Comparison of ENCODE assay signal across 19 cellular contexts in the genomic region with DNA sequence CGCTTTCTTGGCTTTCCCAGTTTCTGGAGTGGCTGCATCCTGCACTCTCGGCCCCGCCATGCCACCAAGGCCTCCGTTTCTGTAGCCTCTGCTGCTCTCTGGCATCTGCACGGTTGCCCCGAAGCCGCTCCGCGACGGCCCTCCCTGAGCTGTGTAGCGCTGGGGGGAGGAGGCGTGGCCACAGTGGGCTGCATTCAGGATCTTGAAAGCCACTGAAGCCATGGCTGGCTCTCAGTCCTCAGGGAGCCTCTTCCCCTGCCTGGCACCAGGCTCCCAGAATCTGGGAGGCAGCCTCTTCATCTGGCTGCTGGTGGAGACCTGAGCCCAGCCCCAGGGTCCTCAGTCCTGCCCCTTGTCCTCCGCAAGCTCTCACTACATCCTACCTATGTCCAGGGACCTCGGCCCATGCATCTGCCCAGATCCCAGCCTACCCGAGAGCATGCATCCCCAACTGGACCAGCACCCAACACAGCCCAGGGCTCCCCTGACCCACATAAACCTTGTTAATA. TPM values are rescaled to one million over a fixed set of nuclear protein-coding genes. Genes with fewer than 3 reads are reported as not detected.
A peak's percentile ranks its signal among the peaks of the same experiment; 100 is the strongest.
DNase-seq lines count a peak whose midpoint lies in the region; ATAC-seq and TF ChIP-seq lines count a peak whose summit lies in the region.
"Had no signal": no experiment of that assay in that cellular context is flagged by ENCODE, and none has a peak within 500 bp of the region (broad histone marks: within the 10 kb centered on the region; RNA-seq: fewer than 3 reads in every experiment).

No MANE protein-coding gene starts in this region.

- CTCF ChIA-PET in activated CD8-positive, alpha-beta memory T cell treated with anti-CD3 and anti-CD28 coated beads, Interleukin-2, amount 10 ng/mL, durations not matched to agents 7 days and 5 days (lab: Charles Lee): no interaction called here

- no peaks in the 10 kb centered on the region for H3K4me1 Mint-ChIP-seq in activated CD8-positive, alpha-beta memory T cell treated with anti-CD3 and anti-CD28 coated beads, Interleukin-2, amount 10 ng/mL, durations not matched to agents 7 days and 5 days

- H3K4me2 ChIP-seq in BLaER1 (peak overlapping the region; percentile 73), hepatocyte (no peak overlapping the region)

- H3K36me3 Mint-ChIP-seq in activated CD8-positive, alpha-beta memory T cell treated with anti-CD3 and anti-CD28 coated beads, Interleukin-2, amount 10 ng/mL, durations not matched to agents 7 days and 5 days: no peaks in the 10 kb centered on the region

- no peak overlapping the region for H3K4me3 Mint-ChIP-seq in activated CD8-positive, alpha-beta memory T cell treated with anti-CD3 and anti-CD28 coated beads, Interleukin-2, amount 10 ng/mL, durations not matched to agents 7 days and 5 days

- H3K27me3 Mint-ChIP-seq in activated CD8-positive, alpha-beta memory T cell treated with anti-CD3 and anti-CD28 coated beads, Interleukin-2, amount 10 ng/mL, durations not matched to agents 7 days and 5 days: no peaks in the 10 kb centered on the region

- H2AFZ ChIP-seq in hepatocyte: no peak overlapping the region
- H2AFZ ChIP-seq: GM23248 had no signal

- peak; percentile 7 for DNase-seq in GM03348 (ENCODE audit: low spot score)
- DNase-seq in hepatocyte (ENCODE audit: low spot score): peak; percentile 3
- DNase-seq in testis: peak; percentile 1
- no peak for DNase-seq in NCI-H226
- DNase-seq in activated CD8-positive, alpha-beta memory T cell treated with anti-CD3 and anti-CD28 coated beads, Interleukin-2, amount 10 ng/mL, durations not matched to agents 7 days and 5 days: no peak
- DNase-seq: ACHN, AML-193, DND-41, GM23248, NCI-H1105, NCI-H1694, NCI-H2081 treated with DMSO at 0.1 percent for 48 hours, OCI-M1, SHP77 treated with DMSO at 0.1 percent for 48 hours had no signal

- H3K4me3 ChIP-seq in BLaER1 (no peak overlapping the region), hepatocyte (no peak overlapping the region), testis (no peak overlapping the region)
- H3K4me3 ChIP-seq: GM23248 had no signal

- H3K4me1 ChIP-seq in BLaER1: peaks cover 47% of the 10 kb centered on the region
- H3K4me1 ChIP-seq in hepatocyte (ENCODE audit: insufficient read depth): no peaks in the 10 kb centered on the region
- no peaks in the 10 kb centered on the region for H3K4me1 ChIP-seq in testis

- H3K79me2 ChIP-seq in hepatocyte: no peaks in the 10 kb centered on the region

- H3K27me3 ChIP-seq in BLaER1: no peaks in the 10 kb centered on the region
- H3K27me3 ChIP-seq in hepatocyte: no peaks in the 10 kb centered on the region
- H3K27me3 ChIP-seq in testis: no peaks in the 10 kb centered on the region

- H4K20me1 ChIP-seq in BLaER1 (no peaks in the 10 kb centered on the region), hepatocyte (ENCODE audit: insufficient read depth, poor library complexity, severe bottlenecking) (no peaks in the 10 kb centered on the region)

- no peak overlapping the region for H3K27ac Mint-ChIP-seq in activated CD8-positive, alpha-beta memory T cell treated with anti-CD3 and anti-CD28 coated beads, Interleukin-2, amount 10 ng/mL, durations not matched to agents 7 days and 5 days

- no peak overlapping the region for H3K9ac ChIP-seq in BLaER1
- H3K9ac ChIP-seq: GM23248 had no signal

- H3K27ac ChIP-seq in BLaER1 (no peak overlapping the region; the same call in 1 of the 2 replicates), hepatocyte (no peak overlapping the region), testis (no peak overlapping the region)
- H3K27ac ChIP-seq: GM23248 had no signal

- ATAC-seq in activated CD8-positive, alpha-beta memory T cell treated with anti-CD3 and anti-CD28 coated beads, Interleukin-2, amount 10 ng/mL, durations not matched to agents 7 days and 5 days: no peak
- ATAC-seq in GM21723 (IDR thresholded peaks at IDR 0.05; ENCODE audit: unreplicated experiment): no peak
- ATAC-seq: HCT116, SK-N-SH treated with all-trans-retinoic acid at 6 μM for 48 hours had no signal

- TF ChIP-seq CTCF in hepatocyte (IDR thresholded peaks at IDR 0.05; ENCODE audit: poor library complexity): no peak
- TF ChIP-seq CTCF in testis (IDR thresholded peaks at IDR 0.05): no peak

- no peaks in the 10 kb centered on the region for H3K9me2 ChIP-seq in hepatocyte (replicated peaks; ENCODE audit: insufficient read depth)

- intact Hi-C loops in testis (cut with DNase I; ENCODE audit: low total_unique reads): no loop called here

- no peak for TF ChIP-seq POLR2A in testis (IDR thresholded peaks at IDR 0.05)

- no peaks in the 10 kb centered on the region for H3K9me3 Mint-ChIP-seq in activated CD8-positive, alpha-beta memory T cell treated with anti-CD3 and anti-CD28 coated beads, Interleukin-2, amount 10 ng/mL, durations not matched to agents 7 days and 5 days (ENCODE audit: low read depth)

- H3K36me3 ChIP-seq in BLaER1 (no peaks in the 10 kb centered on the region), hepatocyte (replicated peaks; ENCODE audit: insufficient read depth, low read depth) (no peaks in the 10 kb centered on the region), testis (ENCODE audit: low read depth, missing control alignments) (no peaks in the 10 kb centered on the region)

- H3K9me3 ChIP-seq in BLaER1: no peaks in the 10 kb centered on the region
- no peaks in the 10 kb centered on the region for H3K9me3 ChIP-seq in hepatocyte (ENCODE audit: low read depth)
- no peaks in the 10 kb centered on the region for H3K9me3 ChIP-seq in testis

- WGBS in hepatocyte (ENCODE audit: low lambda C conversion rate, missing lambda C conversion rate): 80% methylated on average over 15 of the region's 15 CpGs
- 77 to 79% methylated on average over 12 to 15 of the region's 15 CpGs for WGBS in testis, 2 donors

RNA-seq across cellular contexts. Expression of gene PAEP, which starts 25.1 kb away (rescaled TPM):
- total RNA-seq in hepatocyte (not detected in 2 replicates), testis (not detected)
- polyA plus RNA-seq in hepatocyte (1.8 TPM in 1 of 2 replicates, not detected in the other), testis (ENCODE audit: insufficient read depth, low read depth, low replicate concordance) (2.5 TPM)
- not detected for total RNA-seq in activated CD8-positive, alpha-beta memory T cell treated with anti-CD3 and anti-CD28 coated beads, Interleukin-2, amount 10 ng/mL, durations not matched to agents 7 days and 5 days
- total RNA-seq: GM23248 had no signal
- polyA plus RNA-seq: GM23248 had no signal

RNA-seq across cellular contexts. Expression of gene OBP2A, which starts 40.7 kb away (rescaled TPM):
- total RNA-seq in hepatocyte (not detected in 2 replicates), testis (10 to 100 TPM; 13.9 to 19.0 TPM)
- polyA plus RNA-seq in hepatocyte (not detected in 2 replicates), testis (ENCODE audit: insufficient read depth, low read depth, low replicate concordance) (11.8 TPM)
- total RNA-seq in activated CD8-positive, alpha-beta memory T cell treated with anti-CD3 and anti-CD28 coated beads, Interleukin-2, amount 10 ng/mL, durations not matched to agents 7 days and 5 days: not detected
- total RNA-seq: GM23248, NCI-H460 had no signal
- polyA plus RNA-seq: GM23248 had no signal

RNA-seq across cellular contexts. Expression of gene GLT6D1, which starts 52.7 kb away (rescaled TPM):
- total RNA-seq in hepatocyte: 0.20 TPM in 2 replicates
- polyA plus RNA-seq in hepatocyte: not detected in 2 replicates
- total RNA-seq in testis: under 1 TPM in 1 of 2 donors, not detected in 1; 0.47 TPM
- polyA plus RNA-seq in testis (ENCODE audit: insufficient read depth, low read depth, low replicate concordance): 1.6 TPM
- not detected for total RNA-seq in activated CD8-positive, alpha-beta memory T cell treated with anti-CD3 and anti-CD28 coated beads, Interleukin-2, amount 10 ng/mL, durations not matched to agents 7 days and 5 days
- total RNA-seq: GM23248, NCI-H460 had no signal
- polyA plus RNA-seq: GM23248 had no signal

Comparison
In these comparisons a context has a peak if more than half of its experiments do, and no peak if none do; other contexts are left out.
1. DNase-seq: peak in GM03348 (single experiment), hepatocyte (single experiment) and testis (single experiment); none in NCI-H226 (single experiment) and activated CD8-positive, alpha-beta memory T cell treated with anti-CD3 and anti-CD28 coated beads, Interleukin-2, amount 10 ng/mL, durations not matched to agents 7 days and 5 days (single experiment).
2. RNA of gene OBP2A, which starts 40.7 kb away (total RNA-seq): 13.9 to 19.0 TPM in testis; not detected in hepatocyte and not detected in activated CD8-positive, alpha-beta memory T cell treated with anti-CD3 and anti-CD28 coated beads, Interleukin-2, amount 10 ng/mL, durations not matched to agents 7 days and 5 days; every median in the first group is over 10 times any median in the second.